16 cellular contexts compared by ENCODE assay signal in genomic region chr5:44951371-44951770, GRCh38.
DNase-seq lines count a peak whose midpoint lies in the region; ATAC-seq, FAIRE-seq and TF ChIP-seq lines count a peak whose summit lies in the region.
"Had no signal": no experiment of that assay in that cellular context is flagged by ENCODE, and none has a peak within 500 bp of the region (broad histone marks: within the 10 kb centered on the region; RNA-seq: fewer than 3 reads in every experiment).

No MANE protein-coding gene starts in this region.

- no peaks in the 10 kb centered on the region for H3K79me2 ChIP-seq in H1 (ENCODE audit: control insufficient read depth in 1 of 2, insufficient read depth in 2 of 2, low read length in 2 of 2)
- H3K79me2 ChIP-seq in smooth muscle cell (ENCODE audit: low read depth), result no peaks in the 10 kb centered on the region

- no peak overlapping the region for H3K14ac ChIP-seq in H1 (ENCODE audit: insufficient read length)

- no peaks in the 10 kb centered on the region for H4K20me1 ChIP-seq in H1 (replicated peaks in 1 of 2; ENCODE audit: control insufficient read depth in 1 of 2, insufficient read depth in 2 of 2, low read length in 2 of 2)
- H4K20me1 ChIP-seq in smooth muscle cell (ENCODE audit: low read depth), result no peaks in the 10 kb centered on the region
- H4K20me1 ChIP-seq: BLaER1 had no signal

- no peaks in the 10 kb centered on the region for H3K9me3 ChIP-seq in H1 (ENCODE audit: insufficient read depth in 2 of 2, low read depth in 1 of 2, low read length in 1 of 2)
- H3K9me3 ChIP-seq in smooth muscle cell (replicated peaks; ENCODE audit: low read depth), result no peaks in the 10 kb centered on the region
- H3K9me3 ChIP-seq: A549, BLaER1 had no signal

- H3K4me3 ChIP-seq in H1 (ENCODE audit: extremely low read depth in 1 of 4, insufficient read depth in 2 of 4, low read depth in 3 of 4, low read length in 4 of 4) (no peak overlapping the region), smooth muscle cell (no peak overlapping the region)
- H3K4me3 ChIP-seq: A549, BLaER1 had no signal

- H3K4me1 ChIP-seq in H1 (replicated peaks in 1 of 4; ENCODE audit: control insufficient read depth in 3 of 4, insufficient read depth in 4 of 4, low read length in 3 of 4) (no peaks in the 10 kb centered on the region), smooth muscle cell (ENCODE audit: low read depth) (no peaks in the 10 kb centered on the region)
- H3K4me1 ChIP-seq: A549, BLaER1 had no signal

- H3K36me3 ChIP-seq in H1 (ENCODE audit: control insufficient read depth in 2 of 4, insufficient read depth in 4 of 4, low read length in 3 of 4) (no peaks in the 10 kb centered on the region), smooth muscle cell (ENCODE audit: low read depth) (no peaks in the 10 kb centered on the region)
- H3K36me3 ChIP-seq: BLaER1 had no signal

- no peak for TF ChIP-seq POLR2A in H1 (IDR thresholded peaks at IDR 0.05; ENCODE audit: control extremely low read depth in 1 of 2, low read depth in 2 of 2, low read length in 2 of 2)

- no peak overlapping the region for H3K4me3 Mint-ChIP-seq in activated T-helper 17 cell treated with anti-CD3 and anti-CD28 coated beads, Interleukin-2, amount 50 U/mL, for 72 hours
- H3K4me3 Mint-ChIP-seq: CD14-positive monocyte; CD4-positive, alpha-beta memory T cell; HFFc6 had no signal

- H3K27me3 ChIP-seq in H1 (replicated peaks in 1 of 4; ENCODE audit: control insufficient read depth in 3 of 4, extremely low read depth in 1 of 4, insufficient read depth in 3 of 4, low read length in 3 of 4) (no peaks in the 10 kb centered on the region), smooth muscle cell (ENCODE audit: low read depth) (no peaks in the 10 kb centered on the region)
- H3K27me3 ChIP-seq: BLaER1 had no signal

- H2BK20ac ChIP-seq in H1 (ENCODE audit: low read length), result no peak overlapping the region

- H3K27ac ChIP-seq in H1 (ENCODE audit: low read depth, low read length) (no peak overlapping the region), smooth muscle cell (ENCODE audit: low read depth) (no peak overlapping the region)
- H3K27ac ChIP-seq: A549, BLaER1 had no signal

- H3K9ac ChIP-seq in H1 (replicated peaks in 1 of 4; ENCODE audit: extremely low read depth in 1 of 4, low read depth in 3 of 4, low read length in 3 of 4), result no peak overlapping the region
- no peak overlapping the region for H3K9ac ChIP-seq in smooth muscle cell (ENCODE audit: low read depth)
- H3K9ac ChIP-seq: BLaER1 had no signal

- no peak for TF ChIP-seq CTCF in H1 (IDR thresholded peaks at IDR 0.05; ENCODE audit: control extremely low read depth in 1 of 3, insufficient read depth in 1 of 3, low read depth in 1 of 3, low read length in 3 of 3)
- TF ChIP-seq CTCF in smooth muscle cell (IDR thresholded peaks at IDR 0.05; ENCODE audit: borderline replicate concordance, insufficient read depth, poor library complexity, severe bottlenecking), result no peak

- peaks cover 3% of the 10 kb centered on the region for H3K9me3 Mint-ChIP-seq in activated T-helper 17 cell treated with anti-CD3 and anti-CD28 coated beads, Interleukin-2, amount 50 U/mL, for 72 hours
- H3K9me3 Mint-ChIP-seq: CD14-positive monocyte had no signal

- no peak overlapping the region for H2AK5ac ChIP-seq in H1 (ENCODE audit: low read depth, low read length)

- H3K27me3 Mint-ChIP-seq in activated T-helper 17 cell treated with anti-CD3 and anti-CD28 coated beads, Interleukin-2, amount 50 U/mL, for 72 hours, result no peaks in the 10 kb centered on the region
- H3K27me3 Mint-ChIP-seq: CD4-positive, alpha-beta memory T cell had no signal

- ATAC-seq in activated T-helper 17 cell treated with anti-CD3 and anti-CD28 coated beads, Interleukin-2, amount 50 U/mL, for 72 hours (replicated peaks), result no peak
- no peak for ATAC-seq in HG03097 (IDR thresholded peaks at IDR 0.05; ENCODE audit: low FRiP score, unreplicated experiment)
- ATAC-seq: A549, HCT116 had no signal

- no peak overlapping the region for H3K23ac ChIP-seq in H1 (ENCODE audit: insufficient read length)

- no peak overlapping the region for H4K5ac ChIP-seq in H1 (ENCODE audit: insufficient read length, low read depth, low read length)

- DNase-seq in NCI-H446 (lab: John Stamatoyannopoulos, UW), result peak; percentile 49 to 55
- no peak for DNase-seq in H1 (ENCODE audit: low read depth in 1 of 2, low spot score in 2 of 2)
- DNase-seq in smooth muscle cell (lab: John Stamatoyannopoulos, UW; ENCODE audit: unreplicated experiment), result no peak
- no peak for DNase-seq in HT-29 (ENCODE audit: low spot score)
- DNase-seq: CD4-positive, alpha-beta memory T cell; DMS79 treated with DMSO at 0.1 percent for 48 hours; GF-D8; HFFc6; KG1 had no signal

- CTCF ChIA-PET in H1 (lab: Charles Lee; ENCODE audit: partially characterized antibody), result interaction anchor here (0.7 to 2.7 kb wide), 16 partner anchors 9 to 697 kb away, joined by 3 to 14 read pairs (median 3); no protein-coding TSS in a partner anchor

- H4K8ac ChIP-seq in H1 (ENCODE audit: extremely low read depth, insufficient read depth, low read length), result no peak overlapping the region

- no peak overlapping the region for H2BK5ac ChIP-seq in H1 (ENCODE audit: low read depth, low read length)

- TF ChIP-seq RAD21 in H1 (IDR thresholded peaks at IDR 0.05 in 1 of 2, conservative IDR thresholded peaks at IDR 0.05 in 1 of 2; ENCODE audit: low read depth in 2 of 2, low read length in 2 of 2), result no peak

- no peak overlapping the region for H3K4ac ChIP-seq in H1 (replicated peaks; ENCODE audit: insufficient read length, low read depth, low read length)

- no peaks in the 10 kb centered on the region for H3K79me1 ChIP-seq in H1 (ENCODE audit: low read depth, low read length)

- no peak overlapping the region for H3K4me2 ChIP-seq in H1 (ENCODE audit: insufficient read depth in 1 of 2, low read depth in 2 of 2, low read length in 2 of 2)
- H3K4me2 ChIP-seq in smooth muscle cell, result no peak overlapping the region
- H3K4me2 ChIP-seq: A549, BLaER1 had no signal

- no peaks in the 10 kb centered on the region; the same call in 1 of the 2 replicates for H3K23me2 ChIP-seq in H1 (ENCODE audit: low read depth, low read length)

- H3K18ac ChIP-seq in H1 (ENCODE audit: extremely low read depth, low read length), result no peak overlapping the region

- no peak overlapping the region for H2BK12ac ChIP-seq in H1 (ENCODE audit: low read depth, low read length)

- no peak overlapping the region for H3K27ac Mint-ChIP-seq in activated T-helper 17 cell treated with anti-CD3 and anti-CD28 coated beads, Interleukin-2, amount 50 U/mL, for 72 hours
- H3K27ac Mint-ChIP-seq: CD14-positive monocyte; CD4-positive, alpha-beta memory T cell; HFFc6 had no signal

- no peaks in the 10 kb centered on the region for H3K36me3 Mint-ChIP-seq in activated T-helper 17 cell treated with anti-CD3 and anti-CD28 coated beads, Interleukin-2, amount 50 U/mL, for 72 hours (ENCODE audit: low read depth)
- H3K36me3 Mint-ChIP-seq: CD14-positive monocyte; CD4-positive, alpha-beta memory T cell had no signal

- no peak for TF ChIP-seq EP300 in H1 (IDR thresholded peaks at IDR 0.05; ENCODE audit: borderline replicate concordance in 1 of 2, low read depth in 2 of 2, low read length in 2 of 2)

- peak overlapping the region; percentile 8; the same call in 1 of the 2 replicates for H2AFZ ChIP-seq in H1 (ENCODE audit: low read length)
- H2AFZ ChIP-seq in smooth muscle cell (ENCODE audit: low read depth), result peak overlapping the region; percentile 16

- no peak overlapping the region for H3K56ac ChIP-seq in H1 (replicated peaks; ENCODE audit: insufficient read length, low read depth, low read length)

- no peak overlapping the region for H2BK120ac ChIP-seq in H1 (replicated peaks; ENCODE audit: low read depth, low read length)

- H3K4me1 Mint-ChIP-seq in activated T-helper 17 cell treated with anti-CD3 and anti-CD28 coated beads, Interleukin-2, amount 50 U/mL, for 72 hours, result no peaks in the 10 kb centered on the region
- H3K4me1 Mint-ChIP-seq: CD14-positive monocyte; CD4-positive, alpha-beta memory T cell had no signal

- no peak for FAIRE-seq in H1 (lab: Jason Lieb, UNC)
- FAIRE-seq: A549, H54 had no signal

- no peaks in the 10 kb centered on the region for H3F3A ChIP-seq in smooth muscle cell (ENCODE audit: low read depth)

- H2BK15ac ChIP-seq in H1 (ENCODE audit: low read length), result no peak overlapping the region

- POLR2A ChIA-PET in H1 (lab: Charles Lee; ENCODE audit: partially characterized antibody), result no interaction called here

- H4K91ac ChIP-seq in H1 (replicated peaks; ENCODE audit: insufficient read length, low read length), result no peak overlapping the region

- WGBS in H1 (ENCODE audit: extremely low coverage in 1 of 2, insufficient coverage in 1 of 2, insufficient read length in 1 of 2, insufficient replicate concordance in 2 of 2, low coverage in 1 of 2, low lambda C conversion rate in 2 of 2, missing lambda C conversion rate in 1 of 2), 2 experiments, result 87% methylated on average over 3 of the region's 3 CpGs; no CpG with 5 or more reads in 1 of the 2 experiments
- 87% methylated on average over 3 of the region's 3 CpGs for WGBS in smooth muscle cell (ENCODE audit: low lambda C conversion rate)

TF ChIP-seq in H1, 55 proteins besides CTCF, POLR2A, EP300 and RAD21 (continues in another document):
- TF ChIP-seq FOSL1 (IDR thresholded peaks at IDR 0.05; ENCODE audit: insufficient read depth, low read depth, low read length), result no peak
- TF ChIP-seq SP4 (IDR thresholded peaks at IDR 0.05; ENCODE audit: low read length), result no peak
- no peak for TF ChIP-seq SIRT6 (IDR thresholded peaks at IDR 0.05; ENCODE audit: low read length)
- no peak for TF ChIP-seq MAX (IDR thresholded peaks at IDR 0.05)
- no peak for TF ChIP-seq EZH2 (IDR thresholded peaks at IDR 0.05; ENCODE audit: low read depth, low read length, severe bottlenecking)
- TF ChIP-seq SRF (IDR thresholded peaks at IDR 0.05; ENCODE audit: low read depth, low read length), result no peak
- TF ChIP-seq HDAC2 (IDR thresholded peaks at IDR 0.05; ENCODE audit: borderline replicate concordance in 1 of 2, low read depth in 2 of 2, low read length in 2 of 2), result no peak
- no peak for TF ChIP-seq RXRA (IDR thresholded peaks at IDR 0.05; ENCODE audit: insufficient read depth, low read depth, low read length)
- TF ChIP-seq EGR1 (IDR thresholded peaks at IDR 0.05; ENCODE audit: borderline replicate concordance, low read depth, low read length), result no peak
- TF ChIP-seq NANOG (IDR thresholded peaks at IDR 0.05; ENCODE audit: insufficient read depth, low read depth, low read length, poor library complexity, severe bottlenecking), result no peak

Comparison
In these comparisons a context has a peak if more than half of its experiments do, and no peak if none do; other contexts are left out.
1. DNase-seq: peak in NCI-H446 (2 of 2); none in H1 (0 of 2), smooth muscle cell (single experiment) and HT-29 (single experiment).